In genomic region chr3:153051427-153052095, GRCh38 we compare ENCODE assay signal across 10 cellular contexts.
DNase-seq lines count a peak whose midpoint lies in the region; ATAC-seq, FAIRE-seq and TF ChIP-seq lines count a peak whose summit lies in the region.
"Had no signal": no experiment of that assay in that cellular context is flagged by ENCODE, and none has a peak within 500 bp of the region (broad histone marks: within the 10 kb centered on the region; RNA-seq: fewer than 3 reads in every experiment).

No MANE protein-coding gene starts in this region.

- H3K4me3 Mint-ChIP-seq in activated CD4-positive, alpha-beta T cell treated with anti-CD3 and anti-CD28 coated beads, Interleukin-2, amount 10 ng/mL, durations not matched to agents 7 days and 5 days: no peak overlapping the region
- H3K4me3 Mint-ChIP-seq in T-cell: no peak overlapping the region
- H3K4me3 Mint-ChIP-seq: CD14-positive monocyte had no signal

- H3K4me3 ChIP-seq in bronchial epithelial cell (ENCODE audit: low read depth, low read length) (no peak overlapping the region), mesodermal cell (ENCODE audit: extremely low read depth, insufficient read depth, low read length, poor library complexity, severe bottlenecking) (no peak overlapping the region)

- WGBS in mesodermal cell (ENCODE audit: insufficient coverage in 2 of 2), 2 experiments: 33 to 72% methylated on average over 1 to 2 of the region's 6 CpGs

- H3K27ac ChIP-seq in mesodermal cell (ENCODE audit: low read depth, low read length, severe bottlenecking): peak overlapping the region; percentile 94

- POLR2A ChIA-PET in activated CD4-positive, alpha-beta T cell treated with anti-CD3 and anti-CD28 coated beads, Interleukin-2, amount 10 ng/mL, durations not matched to agents 7 days and 5 days (lab: Charles Lee): no interaction called here
- POLR2A ChIA-PET in T-cell (lab: Charles Lee): no interaction called here

- H3K4me1 ChIP-seq in mesodermal cell (ENCODE audit: control insufficient read depth, insufficient read depth, low read length, poor library complexity, severe bottlenecking): peaks cover 16% of the 10 kb centered on the region

- no peak for FAIRE-seq in bronchial epithelial cell (lab: Jason Lieb, UNC)

- H3K4me1 Mint-ChIP-seq in activated CD4-positive, alpha-beta T cell treated with anti-CD3 and anti-CD28 coated beads, Interleukin-2, amount 10 ng/mL, durations not matched to agents 7 days and 5 days: no peaks in the 10 kb centered on the region
- H3K4me1 Mint-ChIP-seq in T-cell: peaks cover 0 to 4% (median 0%) of the 10 kb centered on the region in 3 donors

- no peak overlapping the region for H3K27ac Mint-ChIP-seq in activated CD4-positive, alpha-beta T cell treated with anti-CD3 and anti-CD28 coated beads, Interleukin-2, amount 10 ng/mL, durations not matched to agents 7 days and 5 days
- H3K27ac Mint-ChIP-seq in T-cell: no peak overlapping the region

- peaks cover 4% of the 10 kb centered on the region for H3K27me3 Mint-ChIP-seq in activated CD4-positive, alpha-beta T cell treated with anti-CD3 and anti-CD28 coated beads, Interleukin-2, amount 10 ng/mL, durations not matched to agents 7 days and 5 days
- no peaks in the 10 kb centered on the region for H3K27me3 Mint-ChIP-seq in T-cell

- ATAC-seq in T-cell (replicated peaks in 1 of 4): no peak
- ATAC-seq in sciatic nerve: no peak

- H3K9me3 Mint-ChIP-seq in activated CD4-positive, alpha-beta T cell treated with anti-CD3 and anti-CD28 coated beads, Interleukin-2, amount 10 ng/mL, durations not matched to agents 7 days and 5 days: no peaks in the 10 kb centered on the region
- H3K9me3 Mint-ChIP-seq in T-cell: no peaks in the 10 kb centered on the region

- intact Hi-C loops in sciatic nerve (cut with DNase I): no loop called here

- no peak for TF ChIP-seq CTCF in bronchial epithelial cell (IDR thresholded peaks at IDR 0.05; ENCODE audit: insufficient read depth, low read length, severe bottlenecking)

- no peaks in the 10 kb centered on the region for H3K27me3 ChIP-seq in bronchial epithelial cell (ENCODE audit: control insufficient read depth, insufficient read depth, low read length)

- CTCF ChIA-PET in activated CD4-positive, alpha-beta T cell treated with anti-CD3 and anti-CD28 coated beads, Interleukin-2, amount 10 ng/mL, durations not matched to agents 7 days and 5 days (lab: Charles Lee): interaction anchor here (0.7 kb wide), 1 partner anchor 599 kb away, joined by 3 read pairs; no protein-coding TSS in a partner anchor
- CTCF ChIA-PET in T-cell (lab: Charles Lee): interaction anchor here (0.6 kb wide), 2 partner anchors 25 to 664 kb away, joined by 3 read pairs; no protein-coding TSS in a partner anchor

- H3K36me3 ChIP-seq in bronchial epithelial cell (ENCODE audit: control insufficient read depth, insufficient read depth, low read length) (no peaks in the 10 kb centered on the region), mesodermal cell (ENCODE audit: control insufficient read depth, insufficient read depth, low read length) (no peaks in the 10 kb centered on the region)

- H3K9me3 ChIP-seq in mesodermal cell (ENCODE audit: control insufficient read depth, low read length): no peaks in the 10 kb centered on the region

- in situ Hi-C loops in ACHN (cut with HindIII; ENCODE audit: low pct_ligation_motif_present, low pct_unique_long_range_greater_than_20kb, low sequenced_read_pairs): no loop called here

- DNase-seq in ACHN (peak; percentile 44), LoVo (ENCODE audit: low spot score) (peak; percentile 72), bronchial epithelial cell (ENCODE audit: low read depth) (peak; percentile 99), T-cell (no peak), sciatic nerve (ENCODE audit: low spot score) (no peak)
- no peak for DNase-seq in activated effector memory CD4-positive, alpha-beta T cell treated with anti-CD3 and anti-CD28 coated beads, Interleukin-2, amount 50 U/mL, for 16 hours
- no peak for DNase-seq in activated CD4-positive, alpha-beta T cell treated with anti-CD3 and anti-CD28 coated beads, Interleukin-2, amount 10 ng/mL, durations not matched to agents 7 days and 5 days
- DNase-seq: NCI-H774 had no signal

- no peaks in the 10 kb centered on the region for H3K36me3 Mint-ChIP-seq in activated CD4-positive, alpha-beta T cell treated with anti-CD3 and anti-CD28 coated beads, Interleukin-2, amount 10 ng/mL, durations not matched to agents 7 days and 5 days (ENCODE audit: low read depth)
- no peaks in the 10 kb centered on the region for H3K36me3 Mint-ChIP-seq in T-cell
- H3K36me3 Mint-ChIP-seq: CD14-positive monocyte had no signal

Comparison
In these comparisons a context has a peak if more than half of its experiments do, and no peak if none do; other contexts are left out.
1. DNase-seq: peak in ACHN (single experiment), LoVo (single experiment) and bronchial epithelial cell (single experiment); none in activated effector memory CD4-positive, alpha-beta T cell treated with anti-CD3 and anti-CD28 coated beads, Interleukin-2, amount 50 U/mL, for 16 hours (single experiment), activated CD4-positive, alpha-beta T cell treated with anti-CD3 and anti-CD28 coated beads, Interleukin-2, amount 10 ng/mL, durations not matched to agents 7 days and 5 days (single experiment), T-cell (0 of 34) and sciatic nerve (single experiment).